In the genomic region with DNA sequence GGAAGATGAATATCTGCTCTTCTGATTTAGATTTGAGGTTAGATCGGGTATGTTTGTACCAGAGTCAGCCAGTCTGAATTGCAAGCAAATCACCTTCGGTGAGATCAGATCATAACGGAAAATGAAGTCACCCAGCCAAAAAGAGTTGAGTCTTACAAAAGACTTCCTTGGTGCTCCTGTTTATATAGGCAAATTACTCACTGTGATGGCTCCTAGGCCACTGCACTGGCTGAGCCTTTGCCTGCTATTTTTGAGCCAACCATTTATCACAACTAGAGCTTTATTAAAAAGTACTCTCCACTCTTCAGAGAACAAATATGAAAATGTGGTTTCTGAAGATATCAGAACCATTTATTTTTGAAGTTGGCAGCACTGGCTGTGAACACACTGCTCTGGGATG, we compare ENCODE assay signal across 14 cellular contexts.
DNase-seq lines count a peak whose midpoint lies in the region; ATAC-seq and TF ChIP-seq lines count a peak whose summit lies in the region.
"Had no signal": no experiment of that assay in that cellular context is flagged by ENCODE, and none has a peak within 500 bp of the region (broad histone marks: within the 10 kb centered on the region; RNA-seq: fewer than 3 reads in every experiment).

No MANE protein-coding gene starts in this region.

- no peaks in the 10 kb centered on the region for H3K9me2 ChIP-seq in MM.1S (replicated peaks; ENCODE audit: insufficient read depth, low read length)

- H3K4me1 ChIP-seq in heart right ventricle (peaks cover 0 to 18% (median 0%) of the 10 kb centered on the region in 9 donors), gastroesophageal sphincter (peaks cover 0 to 7% (median 0%) of the 10 kb centered on the region in 3 donors), spleen (no peaks in the 10 kb centered on the region), MM.1S (ENCODE audit: low read length) (no peaks in the 10 kb centered on the region)

- intact Hi-C loops in left cardiac atrium (cut with DNase I): no loop called here
- intact Hi-C loops in heart right ventricle (cut with DNase I): loop anchor here in 1 of 10 donors (10.0 kb wide), 1 partner anchor 232 kb away; no protein-coding TSS in a partner anchor
- intact Hi-C loops in spleen (cut with DNase I; ENCODE audit: low total_unique reads): no loop called here

- TF ChIP-seq POLR2A in gastroesophageal sphincter (IDR thresholded peaks at IDR 0.05) (no peak), spleen (IDR thresholded peaks at IDR 0.05) (no peak)

- H3K36me3 ChIP-seq in heart right ventricle (no peaks in the 10 kb centered on the region), gastroesophageal sphincter (no peaks in the 10 kb centered on the region), spleen (no peaks in the 10 kb centered on the region), MM.1S (replicated peaks; ENCODE audit: insufficient read depth, low read length) (no peaks in the 10 kb centered on the region)

- no peak overlapping the region for H3K4me2 ChIP-seq in MM.1S (ENCODE audit: low read depth, low read length)
- H3K4me2 ChIP-seq: PC-9 had no signal

- no peak overlapping the region for H3K9ac ChIP-seq in MM.1S (ENCODE audit: low read length)

- WGBS in heart right ventricle, 2 donors: 74 to 77% methylated on average over 3 of the region's 3 CpGs
- WGBS in gastroesophageal sphincter (ENCODE audit: low coverage in 1 of 2), 2 donors: 13 to 38% methylated on average over 3 of the region's 3 CpGs
- 68 to 91% (median 84%) methylated on average over 3 of the region's 3 CpGs for WGBS in spleen, 5 donors

- H3K79me2 ChIP-seq in MM.1S (ENCODE audit: low read length): no peaks in the 10 kb centered on the region

- H2AFZ ChIP-seq in MM.1S (ENCODE audit: low read length): no peak overlapping the region
- H2AFZ ChIP-seq: PC-9 had no signal

- H3F3A ChIP-seq in MM.1S (ENCODE audit: insufficient read depth, low read length): no peaks in the 10 kb centered on the region

- TF ChIP-seq CTCF in heart right ventricle (IDR thresholded peaks at IDR 0.05) (no peak), gastroesophageal sphincter (IDR thresholded peaks at IDR 0.05) (no peak), spleen (IDR thresholded peaks at IDR 0.05 in 8 of 11, conservative IDR thresholded peaks at IDR 0.05 in 3 of 11) (no peak), MM.1S (IDR thresholded peaks at IDR 0.05; ENCODE audit: low read length) (no peak)

- H3K9me3 ChIP-seq in heart right ventricle: no peaks in the 10 kb centered on the region
- H3K9me3 ChIP-seq in gastroesophageal sphincter: no peaks in the 10 kb centered on the region
- H3K9me3 ChIP-seq in spleen: no peaks in the 10 kb centered on the region
- H3K9me3 ChIP-seq in MM.1S (replicated peaks; ENCODE audit: insufficient read depth, low read length): no peaks in the 10 kb centered on the region

- H4K20me1 ChIP-seq in MM.1S (ENCODE audit: insufficient read depth, low read length): no peaks in the 10 kb centered on the region

- H3K27me3 ChIP-seq in heart right ventricle (no peaks in the 10 kb centered on the region), gastroesophageal sphincter (no peaks in the 10 kb centered on the region), spleen (replicated peaks in 1 of 7) (peaks cover 0 to 6% (median 0%) of the 10 kb centered on the region in 7 donors), MM.1S (replicated peaks; ENCODE audit: insufficient read depth, low read length) (no peaks in the 10 kb centered on the region)

- no peak for TF ChIP-seq EP300 in gastroesophageal sphincter (IDR thresholded peaks at IDR 0.05)

- no peak for DNase-seq in left cardiac atrium
- no peak for DNase-seq in heart right ventricle
- peak; percentile 31 for DNase-seq in NCI-H345 treated with DMSO at 0.1 percent for 48 hours (lab: John Stamatoyannopoulos, UW; ENCODE audit: unreplicated experiment)
- no peak for DNase-seq in spleen
- DNase-seq in epidermal melanocyte (ENCODE audit: insufficient read length, low spot score): no peak
- DNase-seq in MM.1S: no peak
- DNase-seq: AML-193, IMR-90, NCI-H1694, NCI-H2171, NCI-H524, PC-9 had no signal

- ATAC-seq in left cardiac atrium (peak; percentile 27), heart right ventricle (no peak), gastroesophageal sphincter (peak; percentile 25)
- ATAC-seq: HCT116 had no signal

- H3K4me3 ChIP-seq in heart right ventricle: no peak overlapping the region
- H3K4me3 ChIP-seq in gastroesophageal sphincter: no peak overlapping the region
- no peak overlapping the region for H3K4me3 ChIP-seq in spleen
- no peak overlapping the region for H3K4me3 ChIP-seq in MM.1S (ENCODE audit: low read length)
- H3K4me3 ChIP-seq: PC-9 had no signal

- H3K27ac ChIP-seq in heart right ventricle: no peak overlapping the region
- H3K27ac ChIP-seq in gastroesophageal sphincter: peak overlapping the region in 1 of 4 donors; percentile 38
- H3K27ac ChIP-seq in spleen: no peak overlapping the region
- no peak overlapping the region for H3K27ac ChIP-seq in MM.1S (ENCODE audit: low read length)
- H3K27ac ChIP-seq: PC-9 had no signal

Comparison
In these comparisons a context has a peak if more than half of its experiments do, and no peak if none do; other contexts are left out.
1. ATAC-seq: peak in left cardiac atrium (2 of 2) and gastroesophageal sphincter (single experiment); none in heart right ventricle (0 of 8).